Comparison of ENCODE assay signal across 1 cellular context in the genomic region with DNA sequence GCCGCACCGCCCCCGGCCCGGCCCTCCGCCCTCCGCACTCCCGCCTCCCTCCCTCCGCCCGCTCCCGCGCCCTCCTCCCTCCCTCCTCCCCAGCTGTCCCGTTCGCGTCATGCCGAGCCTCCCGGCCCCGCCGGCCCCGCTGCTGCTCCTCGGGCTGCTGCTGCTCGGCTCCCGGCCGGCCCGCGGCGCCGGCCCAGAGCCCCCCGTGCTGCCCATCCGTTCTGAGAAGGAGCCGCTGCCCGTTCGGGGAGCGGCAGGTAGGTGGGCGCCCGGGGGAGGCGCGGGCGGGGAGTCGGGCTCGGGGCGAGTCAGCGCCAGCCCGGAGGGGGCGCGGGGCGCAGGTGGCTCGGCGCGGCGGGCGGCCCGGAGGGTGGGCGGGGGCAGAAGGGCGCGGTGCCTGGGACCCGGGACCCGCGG.
TF ChIP-seq lines count a peak whose summit lies in the region.

No MANE protein-coding gene starts in this region.

TF ChIP-seq in HepG2, 621 proteins besides CTCF, POLR2A, EP300 and RAD21:
- TF ChIP-seq, protein P1, sequence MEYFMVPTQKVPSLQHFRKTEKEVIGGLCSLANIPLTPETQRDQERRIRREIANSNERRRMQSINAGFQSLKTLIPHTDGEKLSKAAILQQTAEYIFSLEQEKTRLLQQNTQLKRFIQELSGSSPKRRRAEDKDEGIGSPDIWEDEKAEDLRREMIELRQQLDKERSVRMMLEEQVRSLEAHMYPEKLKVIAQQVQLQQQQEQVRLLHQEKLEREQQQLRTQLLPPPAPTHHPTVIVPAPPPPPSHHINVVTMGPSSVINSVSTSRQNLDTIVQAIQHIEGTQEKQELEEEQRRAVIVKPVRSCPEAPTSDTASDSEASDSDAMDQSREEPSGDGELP (IDR thresholded peaks at IDR 0.05; ENCODE audit: borderline replicate concordance, low read depth), result peak; percentile 73; the same call in 1 of the 2 replicates
- TF ChIP-seq AGO1 (IDR thresholded peaks at IDR 0.05; ENCODE audit: low read depth, low read length, poor library complexity, severe bottlenecking) (peak; percentile 50), KDM2A (CRISPR knock-in tag; IDR thresholded peaks at IDR 0.05; ENCODE audit: borderline replicate concordance, low read depth) (0 out of 2 replicates have a peak, but pooled peaks have one; percentile 8), NBN (conservative IDR thresholded peaks at IDR 0.05) (no peak), ZNF775 (CRISPR knock-in tag; IDR thresholded peaks at IDR 0.05; ENCODE audit: borderline replicate concordance) (no peak), ZBTB1 (CRISPR knock-in tag; IDR thresholded peaks at IDR 0.05; ENCODE audit: borderline replicate concordance) (no peak), ZNF256 (CRISPR knock-in tag; conservative IDR thresholded peaks at IDR 0.05) (no peak), CHD4 (IDR thresholded peaks at IDR 0.05; ENCODE audit: borderline replicate concordance, low read length) (no peak), FLYWCH1 (CRISPR knock-in tag; IDR thresholded peaks at IDR 0.05) (no peak), WIZ (CRISPR knock-in tag; IDR thresholded peaks at IDR 0.05) (no peak), ZSCAN25 (CRISPR knock-in tag; IDR thresholded peaks at IDR 0.05) (0 out of 2 replicates have a peak, but pooled peaks have one; percentile 23), ZNF557 (CRISPR knock-in tag; IDR thresholded peaks at IDR 0.05) (no peak), ZEB1 (IDR thresholded peaks at IDR 0.05; ENCODE audit: insufficient replicate concordance, low read depth) (no peak), HNRNPK (IDR thresholded peaks at IDR 0.05; ENCODE audit: low read depth, low read length, poor library complexity, severe bottlenecking) (peak; percentile 65), SAP130 (CRISPR knock-in tag; IDR thresholded peaks at IDR 0.05; ENCODE audit: low read depth) (peak; percentile 21; the same call in 1 of the 2 replicates), MAZ (IDR thresholded peaks at IDR 0.05; ENCODE audit: borderline replicate concordance, low read depth, low read length) (peak; percentile 94), MAZ (CRISPR knock-in tag; IDR thresholded peaks at IDR 0.05; ENCODE audit: low read depth) (0 out of 2 replicates have a peak, but pooled peaks have one; percentile 40), ATF7-NPFF (CRISPR knock-in tag; IDR thresholded peaks at IDR 0.05; ENCODE audit: low read depth) (peak; percentile 52; the same call in 1 of the 2 replicates), ZBTB8A (CRISPR knock-in tag; IDR thresholded peaks at IDR 0.05; ENCODE audit: borderline replicate concordance, low read depth) (no peak), ZNF263 (CRISPR knock-in tag; IDR thresholded peaks at IDR 0.05) (peak; percentile 86), ZNF563 (CRISPR knock-in tag; IDR thresholded peaks at IDR 0.05) (0 out of 2 replicates have a peak, but pooled peaks have one; percentile 45), ZNF496 (CRISPR knock-in tag; IDR thresholded peaks at IDR 0.05; ENCODE audit: insufficient replicate concordance) (no peak)
- TF ChIP-seq, protein P2, sequence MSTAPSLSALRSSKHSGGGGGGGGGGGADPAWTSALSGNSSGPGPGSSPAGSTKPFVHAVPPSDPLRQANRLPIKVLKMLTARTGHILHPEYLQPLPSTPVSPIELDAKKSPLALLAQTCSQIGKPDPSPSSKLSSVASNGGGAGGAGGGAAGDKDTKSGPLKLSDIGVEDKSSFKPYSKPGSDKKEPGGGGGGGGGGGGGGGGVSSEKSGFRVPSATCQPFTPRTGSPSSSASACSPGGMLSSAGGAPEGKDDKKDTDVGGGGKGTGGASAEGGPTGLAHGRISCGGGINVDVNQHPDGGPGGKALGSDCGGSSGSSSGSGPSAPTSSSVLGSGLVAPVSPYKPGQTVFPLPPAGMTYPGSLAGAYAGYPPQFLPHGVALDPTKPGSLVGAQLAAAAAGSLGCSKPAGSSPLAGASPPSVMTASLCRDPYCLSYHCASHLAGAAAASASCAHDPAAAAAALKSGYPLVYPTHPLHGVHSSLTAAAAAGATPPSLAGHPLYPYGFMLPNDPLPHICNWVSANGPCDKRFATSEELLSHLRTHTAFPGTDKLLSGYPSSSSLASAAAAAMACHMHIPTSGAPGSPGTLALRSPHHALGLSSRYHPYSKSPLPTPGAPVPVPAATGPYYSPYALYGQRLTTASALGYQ (CRISPR knock-in tag; IDR thresholded peaks at IDR 0.05), result no peak
- TF ChIP-seq, protein P3, sequence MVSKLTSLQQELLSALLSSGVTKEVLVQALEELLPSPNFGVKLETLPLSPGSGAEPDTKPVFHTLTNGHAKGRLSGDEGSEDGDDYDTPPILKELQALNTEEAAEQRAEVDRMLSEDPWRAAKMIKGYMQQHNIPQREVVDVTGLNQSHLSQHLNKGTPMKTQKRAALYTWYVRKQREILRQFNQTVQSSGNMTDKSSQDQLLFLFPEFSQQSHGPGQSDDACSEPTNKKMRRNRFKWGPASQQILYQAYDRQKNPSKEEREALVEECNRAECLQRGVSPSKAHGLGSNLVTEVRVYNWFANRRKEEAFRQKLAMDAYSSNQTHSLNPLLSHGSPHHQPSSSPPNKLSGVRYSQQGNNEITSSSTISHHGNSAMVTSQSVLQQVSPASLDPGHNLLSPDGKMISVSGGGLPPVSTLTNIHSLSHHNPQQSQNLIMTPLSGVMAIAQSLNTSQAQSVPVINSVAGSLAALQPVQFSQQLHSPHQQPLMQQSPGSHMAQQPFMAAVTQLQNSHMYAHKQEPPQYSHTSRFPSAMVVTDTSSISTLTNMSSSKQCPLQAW (CRISPR knock-in tag; IDR thresholded peaks at IDR 0.05), result no peak
- TF ChIP-seq, protein P4, sequence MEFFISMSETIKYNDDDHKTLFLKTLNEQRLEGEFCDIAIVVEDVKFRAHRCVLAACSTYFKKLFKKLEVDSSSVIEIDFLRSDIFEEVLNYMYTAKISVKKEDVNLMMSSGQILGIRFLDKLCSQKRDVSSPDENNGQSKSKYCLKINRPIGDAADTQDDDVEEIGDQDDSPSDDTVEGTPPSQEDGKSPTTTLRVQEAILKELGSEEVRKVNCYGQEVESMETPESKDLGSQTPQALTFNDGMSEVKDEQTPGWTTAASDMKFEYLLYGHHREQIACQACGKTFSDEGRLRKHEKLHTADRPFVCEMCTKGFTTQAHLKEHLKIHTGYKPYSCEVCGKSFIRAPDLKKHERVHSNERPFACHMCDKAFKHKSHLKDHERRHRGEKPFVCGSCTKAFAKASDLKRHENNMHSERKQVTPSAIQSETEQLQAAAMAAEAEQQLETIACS (CRISPR knock-in tag; IDR thresholded peaks at IDR 0.05), result no peak
TF ChIP-seq in HepG2: peak in this region for 10.
